1 cellular context compared by ENCODE assay signal in the genomic region with DNA sequence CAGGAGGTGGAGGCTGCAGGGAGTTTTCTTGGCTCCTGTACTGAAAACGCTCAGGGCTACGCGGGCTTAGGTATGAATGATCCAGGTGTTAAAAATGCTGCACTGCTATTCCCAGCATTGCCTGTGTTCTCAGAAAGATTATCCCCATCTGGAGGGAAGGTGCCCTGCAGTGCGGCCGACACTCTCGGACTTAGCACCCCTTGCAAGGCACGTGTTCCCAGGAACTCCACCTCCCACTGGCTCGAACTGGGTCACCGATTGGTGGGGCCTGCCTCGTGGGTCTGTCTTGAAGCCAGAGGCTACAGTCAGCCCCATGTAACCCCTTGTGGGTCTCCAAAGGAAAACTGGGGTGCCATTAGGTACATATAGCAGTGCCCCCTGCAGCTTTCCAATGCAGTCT.
TF ChIP-seq lines count a peak whose summit lies in the region.

No MANE protein-coding gene starts in this region.

TF ChIP-seq in HepG2, 621 proteins besides CTCF, POLR2A, EP300 and RAD21 (continued from another document and continues in another):
- TF ChIP-seq ZNF512B (CRISPR knock-in tag; IDR thresholded peaks at IDR 0.05; ENCODE audit: borderline replicate concordance) (no peak), PHF20 (CRISPR knock-in tag; IDR thresholded peaks at IDR 0.05) (no peak), ZNF646 (CRISPR knock-in tag; IDR thresholded peaks at IDR 0.05) (no peak), RBAK (CRISPR knock-in tag; IDR thresholded peaks at IDR 0.05) (no peak), ZSCAN31 (CRISPR knock-in tag; IDR thresholded peaks at IDR 0.05; ENCODE audit: low read depth) (no peak), IRF9 (CRISPR knock-in tag; IDR thresholded peaks at IDR 0.05; ENCODE audit: borderline replicate concordance) (0 out of 2 replicates have a peak, but pooled peaks have one; percentile 13), SCMH1 (CRISPR knock-in tag; IDR thresholded peaks at IDR 0.05; ENCODE audit: borderline replicate concordance) (no peak), SRSF9 (IDR thresholded peaks at IDR 0.05; ENCODE audit: borderline replicate concordance, insufficient read depth, low read depth, low read length, poor library complexity, severe bottlenecking) (no peak), ZNF660 (CRISPR knock-in tag; IDR thresholded peaks at IDR 0.05; ENCODE audit: borderline replicate concordance, low read depth) (no peak), ZNF24 (IDR thresholded peaks at IDR 0.05) (no peak), REXO4 (CRISPR knock-in tag; IDR thresholded peaks at IDR 0.05; ENCODE audit: borderline replicate concordance) (no peak), ARID5B (CRISPR knock-in tag; IDR thresholded peaks at IDR 0.05) (no peak; the same call in 1 of the 2 replicates), PRMT3 (CRISPR knock-in tag; IDR thresholded peaks at IDR 0.05; ENCODE audit: borderline replicate concordance, low read depth) (no peak), YEATS4 (CRISPR knock-in tag; IDR thresholded peaks at IDR 0.05; ENCODE audit: borderline replicate concordance) (no peak), ZNF407 (CRISPR knock-in tag; IDR thresholded peaks at IDR 0.05; ENCODE audit: not compliant biosample characterization) (no peak), ZNF484 (CRISPR knock-in tag; IDR thresholded peaks at IDR 0.05; ENCODE audit: borderline replicate concordance, low read depth) (no peak), ZNF451 (CRISPR knock-in tag; IDR thresholded peaks at IDR 0.05) (no peak), ZNF225 (CRISPR knock-in tag; IDR thresholded peaks at IDR 0.05) (no peak), AKAP8 (CRISPR knock-in tag; IDR thresholded peaks at IDR 0.05) (0 out of 2 replicates have a peak, but pooled peaks have one; percentile 39), ERF (CRISPR knock-in tag; IDR thresholded peaks at IDR 0.05) (peak; percentile 52; the same call in 1 of the 2 replicates), ZFX (CRISPR knock-in tag; IDR thresholded peaks at IDR 0.05; ENCODE audit: low read depth) (peak; percentile 57; the same call in 1 of the 2 replicates), NR1H2 (CRISPR knock-in tag; IDR thresholded peaks at IDR 0.05; ENCODE audit: borderline replicate concordance, low read depth) (no peak), ZNF773 (CRISPR knock-in tag; IDR thresholded peaks at IDR 0.05; ENCODE audit: borderline replicate concordance) (no peak; the same call in 1 of the 2 replicates), HOXA3 (CRISPR knock-in tag; IDR thresholded peaks at IDR 0.05) (peak; percentile 52; the same call in 1 of the 2 replicates), ZNF224 (CRISPR knock-in tag; IDR thresholded peaks at IDR 0.05) (no peak), MED8 (CRISPR knock-in tag; IDR thresholded peaks at IDR 0.05; ENCODE audit: insufficient replicate concordance) (no peak)
- TF ChIP-seq, protein P1, sequence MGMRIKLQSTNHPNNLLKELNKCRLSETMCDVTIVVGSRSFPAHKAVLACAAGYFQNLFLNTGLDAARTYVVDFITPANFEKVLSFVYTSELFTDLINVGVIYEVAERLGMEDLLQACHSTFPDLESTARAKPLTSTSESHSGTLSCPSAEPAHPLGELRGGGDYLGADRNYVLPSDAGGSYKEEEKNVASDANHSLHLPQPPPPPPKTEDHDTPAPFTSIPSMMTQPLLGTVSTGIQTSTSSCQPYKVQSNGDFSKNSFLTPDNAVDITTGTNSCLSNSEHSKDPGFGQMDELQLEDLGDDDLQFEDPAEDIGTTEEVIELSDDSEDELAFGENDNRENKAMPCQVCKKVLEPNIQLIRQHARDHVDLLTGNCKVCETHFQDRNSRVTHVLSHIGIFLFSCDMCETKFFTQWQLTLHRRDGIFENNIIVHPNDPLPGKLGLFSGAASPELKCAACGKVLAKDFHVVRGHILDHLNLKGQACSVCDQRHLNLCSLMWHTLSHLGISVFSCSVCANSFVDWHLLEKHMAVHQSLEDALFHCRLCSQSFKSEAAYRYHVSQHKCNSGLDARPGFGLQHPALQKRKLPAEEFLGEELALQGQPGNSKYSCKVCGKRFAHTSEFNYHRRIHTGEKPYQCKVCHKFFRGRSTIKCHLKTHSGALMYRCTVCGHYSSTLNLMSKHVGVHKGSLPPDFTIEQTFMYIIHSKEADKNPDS (CRISPR knock-in tag; IDR thresholded peaks at IDR 0.05) = no peak
